9 cellular contexts compared by ENCODE assay signal in genomic region chr10:98340261-98340675, GRCh38.
DNase-seq lines count a peak whose midpoint lies in the region; ATAC-seq and TF ChIP-seq lines count a peak whose summit lies in the region.
"Had no signal": no experiment of that assay in that cellular context is flagged by ENCODE, and none has a peak within 500 bp of the region (broad histone marks: within the 10 kb centered on the region; RNA-seq: fewer than 3 reads in every experiment).

No MANE protein-coding gene starts in this region.

- ATAC-seq in GM19455 (IDR thresholded peaks at IDR 0.05; ENCODE audit: unreplicated experiment) (peak; percentile 49), HG03354 (IDR thresholded peaks at IDR 0.05; ENCODE audit: poor library complexity, severe bottlenecking, unreplicated experiment) (peak; percentile 41), HG02763 (IDR thresholded peaks at IDR 0.05; ENCODE audit: unreplicated experiment) (no peak), sciatic nerve (no peak)

- intact Hi-C loops in sciatic nerve (cut with DNase I), result no loop called here

- DNase-seq in epithelial cell of esophagus (ENCODE audit: low read depth) (peak; percentile 33), midbrain (lab: John Stamatoyannopoulos, UW) (no peak), SW480 (ENCODE audit: low spot score) (no peak), sciatic nerve (ENCODE audit: low spot score) (no peak)
- DNase-seq: esophagus squamous epithelium had no signal

- H3K9me3 ChIP-seq in DOHH2 (ENCODE audit: control insufficient read depth, insufficient read depth, low read length), result no peaks in the 10 kb centered on the region
- H3K9me3 ChIP-seq: esophagus squamous epithelium had no signal

- H3K9me2 ChIP-seq in DOHH2 (replicated peaks; ENCODE audit: control insufficient read depth, low read length), result no peaks in the 10 kb centered on the region

- H3K36me3 ChIP-seq in DOHH2 (ENCODE audit: control insufficient read depth, low read length), result no peaks in the 10 kb centered on the region
- H3K36me3 ChIP-seq: esophagus squamous epithelium had no signal

- no peaks in the 10 kb centered on the region for H4K20me1 ChIP-seq in DOHH2 (ENCODE audit: control insufficient read depth, insufficient read depth, low read depth, low read length)

- no peaks in the 10 kb centered on the region for H3K79me2 ChIP-seq in DOHH2 (ENCODE audit: control insufficient read depth, low read length)

- peaks cover 6% of the 10 kb centered on the region; the same call in 1 of the 2 replicates for H3F3A ChIP-seq in DOHH2 (ENCODE audit: control insufficient read depth, insufficient read depth)

- H3K4me3 ChIP-seq in DOHH2 (ENCODE audit: low read length) (peak overlapping the region; percentile 52), epithelial cell of esophagus (ENCODE audit: low read length) (no peak overlapping the region)
- H3K4me3 ChIP-seq: esophagus squamous epithelium had no signal

- peaks cover 32% of the 10 kb centered on the region for H3K4me1 ChIP-seq in DOHH2 (ENCODE audit: control insufficient read depth, low read length)

- peak overlapping the region; percentile 71 for H3K4me2 ChIP-seq in DOHH2 (ENCODE audit: low read length)

- peaks cover 10% of the 10 kb centered on the region; the same call in 1 of the 2 replicates for H3K27me3 ChIP-seq in DOHH2 (ENCODE audit: control insufficient read depth, low read length)

- peak overlapping the region; percentile 44 for H3K27ac ChIP-seq in DOHH2 (ENCODE audit: low read depth, low read length)
- H3K27ac ChIP-seq: esophagus squamous epithelium had no signal

- TF ChIP-seq CTCF in DOHH2 (IDR thresholded peaks at IDR 0.05; ENCODE audit: low read depth, low read length, poor library complexity, severe bottlenecking), result no peak
- no peak for TF ChIP-seq CTCF in epithelial cell of esophagus (IDR thresholded peaks at IDR 0.05; ENCODE audit: insufficient read depth, low read depth, low read length, missing control alignments)

Comparison
In these comparisons a context has a peak if more than half of its experiments do, and no peak if none do; other contexts are left out.
1. ATAC-seq: peak in GM19455 (single experiment) and HG03354 (single experiment); none in HG02763 (single experiment) and sciatic nerve (single experiment).